Comparison of ENCODE assay signal across 21 cellular contexts in genomic region chr12:72989458-72989947, GRCh38.
"Had no signal": no experiment of that assay in that cellular context is flagged by ENCODE, and none has a peak within 500 bp of the region (broad histone marks: within the 10 kb centered on the region; RNA-seq: fewer than 3 reads in every experiment).

No MANE protein-coding gene starts in this region.

- H3K27ac Mint-ChIP-seq: naive B cell; progenitor cell of endocrine pancreas; stimulated activated memory B cell treated with anti-CD40 and anti-IgM and Interleukin-4, amounts not matched to agents 10 μg/mL and 1 μg/mL and 100 μg/mL, for 72 hours; stimulated activated naive CD8-positive, alpha-beta T cell treated with anti-CD3 and anti-CD28 coated beads, Interleukin-15, Interleukin-2, amounts not matched to agents 100 ng/mL and 50 ng/mL, for 24 hours had no signal

- H3K4me3 Mint-ChIP-seq: naive B cell; nephron; stimulated activated memory B cell treated with anti-CD40 and anti-IgM and Interleukin-4, amounts not matched to agents 10 μg/mL and 1 μg/mL and 100 μg/mL, for 72 hours; stimulated activated naive CD8-positive, alpha-beta T cell treated with anti-CD3 and anti-CD28 coated beads, Interleukin-15, Interleukin-2, amounts not matched to agents 100 ng/mL and 50 ng/mL, for 24 hours had no signal

- H3K27ac ChIP-seq: dorsolateral prefrontal cortex, epithelial cell of prostate, esophagus muscularis mucosa, pancreas, testis, tibial nerve, upper lobe of right lung, vagina had no signal

- ATAC-seq: left colon; pancreas; right cardiac atrium; stimulated activated memory B cell treated with anti-CD40 and anti-IgM and Interleukin-4, amounts not matched to agents 10 μg/mL and 1 μg/mL and 100 μg/mL, for 72 hours; upper lobe of right lung had no signal

- H3K9me3 Mint-ChIP-seq: nephron had no signal

- H3K4me1 Mint-ChIP-seq: naive B cell; nephron; stimulated activated memory B cell treated with anti-CD40 and anti-IgM and Interleukin-4, amounts not matched to agents 10 μg/mL and 1 μg/mL and 100 μg/mL, for 72 hours had no signal

- H3K27me3 ChIP-seq: dorsolateral prefrontal cortex, esophagus muscularis mucosa, pancreas, testis, tibial nerve, upper lobe of right lung, vagina had no signal

- DNase-seq: cortex of kidney; dorsolateral prefrontal cortex; effector CD8-positive, alpha-beta T cell; foreskin fibroblast; hippocampal formation; left colon; naive B cell; occipital lobe; pancreas; right cardiac atrium; stimulated activated CD4-positive, alpha-beta T cell treated with anti-CD3 and anti-CD28 coated beads, Interleukin-4, amount 100 ng/mL, for 24 hours; testis; upper lobe of right lung had no signal

- H3K4me3 ChIP-seq: dorsolateral prefrontal cortex, esophagus muscularis mucosa, pancreas, testis, tibial nerve, upper lobe of right lung, vagina had no signal

- H3K36me3 Mint-ChIP-seq: naive B cell; stimulated activated memory B cell treated with anti-CD40 and anti-IgM and Interleukin-4, amounts not matched to agents 10 μg/mL and 1 μg/mL and 100 μg/mL, for 72 hours had no signal

- H3K36me3 ChIP-seq: esophagus muscularis mucosa, pancreas, tibial nerve, upper lobe of right lung, vagina had no signal

- H3K9me3 ChIP-seq: esophagus muscularis mucosa, pancreas, testis, tibial nerve, upper lobe of right lung, vagina had no signal

- H3K27me3 Mint-ChIP-seq: naive B cell; progenitor cell of endocrine pancreas; stimulated activated memory B cell treated with anti-CD40 and anti-IgM and Interleukin-4, amounts not matched to agents 10 μg/mL and 1 μg/mL and 100 μg/mL, for 72 hours; stimulated activated naive CD8-positive, alpha-beta T cell treated with anti-CD3 and anti-CD28 coated beads, Interleukin-15, Interleukin-2, amounts not matched to agents 100 ng/mL and 50 ng/mL, for 24 hours had no signal

- H3K4me1 ChIP-seq: esophagus muscularis mucosa, pancreas, testis, tibial nerve, upper lobe of right lung, vagina had no signal
